ENCODE assay signal across 1 cellular context in genomic region chr1:219699870-219700269, GRCh38.
TF ChIP-seq lines count a peak whose summit lies in the region.

No MANE protein-coding gene starts in this region.

TF ChIP-seq in K562, 482 proteins besides CTCF, POLR2A, EP300 and RAD21 (continued from another document):
- TF ChIP-seq MAZ (CRISPR knock-in tag; conservative IDR thresholded peaks at IDR 0.05 in 1 of 2, IDR thresholded peaks at IDR 0.05 in 1 of 2) (peak; percentile 30 to 47; a peak in 1 of 4 replicates), TEAD4 (IDR thresholded peaks at IDR 0.05; ENCODE audit: low read length) (peak; percentile 70; the same call in 1 of the 2 replicates), TEAD4 (CRISPR knock-in tag; IDR thresholded peaks at IDR 0.05; ENCODE audit: borderline replicate concordance) (no peak), ATF1 (CRISPR knock-in tag; IDR thresholded peaks at IDR 0.05) (no peak), ATF1 (tag; IDR thresholded peaks at IDR 0.05) (no peak), SMARCE1 (IDR thresholded peaks at IDR 0.05) (peak; percentile 94), CLOCK (CRISPR knock-in tag; IDR thresholded peaks at IDR 0.05; ENCODE audit: borderline replicate concordance) (no peak), ZBTB49 (CRISPR knock-in tag; IDR thresholded peaks at IDR 0.05; ENCODE audit: borderline replicate concordance) (no peak), PHTF2 (CRISPR knock-in tag; IDR thresholded peaks at IDR 0.05) (no peak), ZEB2 (IDR thresholded peaks at IDR 0.05) (peak; percentile 81), UBTF (IDR thresholded peaks at IDR 0.05; ENCODE audit: borderline replicate concordance in 1 of 2, low read depth in 2 of 2, low read length in 2 of 2) (no peak), MEIS2 (IDR thresholded peaks at IDR 0.05; ENCODE audit: partially characterized antibody) (peak; percentile 67), RBM39 (optimal IDR thresholded peaks at IDR 0.05; ENCODE audit: low read depth, low read length) (no peak), PYGO2 (tag; IDR thresholded peaks at IDR 0.05) (peak; percentile 65; the same call in 1 of the 2 replicates), ZNF395 (CRISPR knock-in tag; IDR thresholded peaks at IDR 0.05) (peak; percentile 56; the same call in 1 of the 2 replicates), JUN (IDR thresholded peaks at IDR 0.05; ENCODE audit: borderline replicate concordance, low read depth, low read length) (peak; percentile 77), JUN (CRISPR knock-in tag; IDR thresholded peaks at IDR 0.05; ENCODE audit: borderline replicate concordance) (no peak), ESRRA (IDR thresholded peaks at IDR 0.05; ENCODE audit: borderline replicate concordance, low read depth) (peak; percentile 87; the same call in 1 of the 2 replicates), ATF7 (IDR thresholded peaks at IDR 0.05) (peak; percentile 52), ZBTB11 (CRISPR knock-in tag; IDR thresholded peaks at IDR 0.05) (no peak), ZNF175 (CRISPR knock-in tag; IDR thresholded peaks at IDR 0.05; ENCODE audit: low read depth) (0 out of 2 replicates have a peak, but pooled peaks have one; percentile 47), SFPQ (IDR thresholded peaks at IDR 0.05; ENCODE audit: low read depth, low read length) (no peak), TOE1 (IDR thresholded peaks at IDR 0.05; ENCODE audit: borderline replicate concordance) (no peak), TOE1 (CRISPR knock-in tag; IDR thresholded peaks at IDR 0.05; ENCODE audit: borderline replicate concordance, low read depth) (no peak), ELF2 (CRISPR knock-in tag; IDR thresholded peaks at IDR 0.05) (no peak), KDM1A (IDR thresholded peaks at IDR 0.05) (peak; percentile 57 to 60), E2F6 (IDR thresholded peaks at IDR 0.05; ENCODE audit: borderline replicate concordance in 1 of 2, extremely low read depth in 1 of 2, insufficient read depth in 1 of 2, insufficient read length in 1 of 2, low read depth in 1 of 2, low read length in 1 of 2, poor library complexity in 1 of 2, severe bottlenecking in 1 of 2) (no peak), ZBTB12 (CRISPR knock-in tag; IDR thresholded peaks at IDR 0.05) (no peak), ILK (tag; IDR thresholded peaks at IDR 0.05; ENCODE audit: borderline replicate concordance, low read depth) (no peak), ZKSCAN8 (CRISPR knock-in tag; IDR thresholded peaks at IDR 0.05) (0 out of 2 replicates have a peak, but pooled peaks have one; percentile 40), SIN3B (IDR thresholded peaks at IDR 0.05; ENCODE audit: low read depth) (no peak), DPF2 (IDR thresholded peaks at IDR 0.05) (peak; percentile 83), SMARCC2 (IDR thresholded peaks at IDR 0.05; ENCODE audit: low read depth) (peak; percentile 84; the same call in 1 of the 2 replicates), TFAP4 (CRISPR knock-in tag; IDR thresholded peaks at IDR 0.05; ENCODE audit: borderline replicate concordance) (no peak), SMARCA5 (IDR thresholded peaks at IDR 0.05) (no peak), JUND (IDR thresholded peaks at IDR 0.05; ENCODE audit: borderline replicate concordance, low read depth, low read length) (peak; percentile 85), JUND (tag; IDR thresholded peaks at IDR 0.05; ENCODE audit: borderline replicate concordance, low read depth, low read length) (peak; percentile 92; the same call in 2 of the 3 replicates), MXI1 (IDR thresholded peaks at IDR 0.05; ENCODE audit: low read depth, low read length) (no peak), GTF2E2 (tag; IDR thresholded peaks at IDR 0.05) (no peak), NFXL1 (CRISPR knock-in tag; IDR thresholded peaks at IDR 0.05) (no peak), CBFA2T3 (IDR thresholded peaks at IDR 0.05) (peak; percentile 57), ATF3 (IDR thresholded peaks at IDR 0.05) (peak; percentile 78), ATF3 (CRISPR knock-in tag; conservative IDR thresholded peaks at IDR 0.05) (no peak), ETV1 (tag; conservative IDR thresholded peaks at IDR 0.05; ENCODE audit: low read depth) (peak; percentile 71)
